ENCODE assay signal across 11 cellular contexts in the genomic region with DNA sequence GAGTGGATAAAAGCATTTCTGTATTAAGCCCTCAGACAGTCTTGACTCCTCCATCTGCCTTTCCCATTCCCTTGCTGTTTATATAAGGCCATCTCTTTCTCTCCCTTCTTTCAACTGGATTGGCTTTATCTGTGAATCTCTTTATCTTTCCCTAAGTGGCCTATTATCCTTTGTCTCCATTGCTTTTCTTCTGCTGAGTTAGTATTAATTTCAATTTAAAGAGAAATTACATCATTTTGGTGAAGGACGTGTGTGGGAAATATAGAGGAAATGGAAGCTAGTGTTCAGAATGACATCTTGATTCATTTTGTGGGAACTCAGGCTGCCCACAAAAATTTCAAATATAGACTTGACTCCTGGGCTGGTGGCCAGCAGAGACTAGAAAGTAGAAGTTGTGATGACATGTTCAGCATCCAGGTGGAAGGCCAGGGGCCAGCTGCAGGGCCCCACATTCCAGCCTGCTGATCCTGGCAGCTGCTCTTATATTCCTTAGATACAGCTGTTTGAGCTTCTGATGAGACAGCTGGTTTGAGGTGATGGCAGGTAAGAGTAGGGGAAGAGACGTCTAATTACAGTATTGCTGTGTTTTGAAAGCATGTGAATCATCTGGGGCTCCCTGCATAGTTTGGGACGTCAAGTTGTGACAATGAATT. TPM values are rescaled to one million over a fixed set of nuclear protein-coding genes. Genes with fewer than 3 reads are reported as not detected.
A peak's percentile ranks its signal among the peaks of the same experiment; 100 is the strongest.
DNase-seq lines count a peak whose midpoint lies in the region; ATAC-seq and TF ChIP-seq lines count a peak whose summit lies in the region.
"Had no signal": no experiment of that assay in that cellular context is flagged by ENCODE, and none has a peak within 500 bp of the region (broad histone marks: within the 10 kb centered on the region; RNA-seq: fewer than 3 reads in every experiment).

No MANE protein-coding gene starts in this region.

- H3K4me3 ChIP-seq in BJ (ENCODE audit: low read depth, low read length) (no peak overlapping the region), dorsolateral prefrontal cortex (no peak overlapping the region)

- TF ChIP-seq CTCF in BJ (IDR thresholded peaks at IDR 0.05; ENCODE audit: insufficient read depth, low read depth, low read length) = no peak
- TF ChIP-seq CTCF in dorsolateral prefrontal cortex (IDR thresholded peaks at IDR 0.05 in 54 of 56, conservative IDR thresholded peaks at IDR 0.05 in 2 of 56; ENCODE audit: low read depth in 1 of 56, partially characterized antibody in 56 of 56) = no peak

- peak overlapping the region in 1 of 59 donors; percentile 30 for H3K27ac ChIP-seq in dorsolateral prefrontal cortex

- POLR2A ChIA-PET in BJ (lab: Charles Lee) = no interaction called here

- CTCF ChIA-PET in BJ (lab: Yijun Ruan, JAX) = no interaction called here

- ATAC-seq in GM19023 (IDR thresholded peaks at IDR 0.05; ENCODE audit: unreplicated experiment) (no peak), HG02610 (IDR thresholded peaks at IDR 0.05; ENCODE audit: unreplicated experiment) (no peak)
- ATAC-seq: Panc1 had no signal

- peaks cover 2% of the 10 kb centered on the region for H3K36me3 ChIP-seq in BJ (ENCODE audit: control insufficient read depth, insufficient read depth, low read length)

- intact Hi-C loops in dorsolateral prefrontal cortex (cut with DNase I) = no loop called here

- DNase-seq in BJ (ENCODE audit: low read depth) (peak; percentile 85), HK-2 (ENCODE audit: unreplicated experiment) (peak; percentile 69), RPMI7951 (ENCODE audit: low read depth) (peak; percentile 96), fibroblast of the conjunctiva (ENCODE audit: low read depth) (peak; percentile 65), dorsolateral prefrontal cortex (no peak)
- no peak for DNase-seq in stimulated activated CD4-positive, alpha-beta T cell treated with anti-CD3 and anti-CD28 coated beads, Interleukin-12 subunit alpha, Interleukin-12 subunit beta, amount 100 ng/mL, for 4 hours
- DNase-seq: activated gamma-delta T cell treated with Interleukin-2 at 50 U/mL for 16 hours, hypothalamus had no signal

- H3K27me3 ChIP-seq in BJ (ENCODE audit: control insufficient read depth, insufficient read depth, low read length) = no peaks in the 10 kb centered on the region
- H3K27me3 ChIP-seq in dorsolateral prefrontal cortex = no peaks in the 10 kb centered on the region

RNA-seq across cellular contexts. Expression of gene DIS3L2, which starts 52.3 kb away (rescaled TPM):
- polyA plus RNA-seq in BJ (2011; rRNA removed) = 8.2 and 12.4 TPM in 2 replicates
- 8.8 and 10.6 TPM in 2 replicates for polyA minus RNA-seq in BJ (2011; rRNA and poly(A)+ RNA removed)
- 14.9 and 22.2 TPM in 2 replicates for total RNA-seq in RPMI7951 (2014; rRNA removed; shearing (Covaris generic))
- total RNA-seq in dorsolateral prefrontal cortex = 10 to 100 TPM; 36.1 to 76.8 (median 53.6) TPM

Comparison
In these comparisons a context has a peak if more than half of its experiments do, and no peak if none do; other contexts are left out.
1. DNase-seq: peak in BJ (single experiment), HK-2 (single experiment), RPMI7951 (single experiment) and fibroblast of the conjunctiva (single experiment); none in stimulated activated CD4-positive, alpha-beta T cell treated with anti-CD3 and anti-CD28 coated beads, Interleukin-12 subunit alpha, Interleukin-12 subunit beta, amount 100 ng/mL, for 4 hours (single experiment) and dorsolateral prefrontal cortex (0 of 10).